In genomic region chr2:9680082-9680481, GRCh38 we compare ENCODE assay signal across 1 cellular context.
TF ChIP-seq lines count a peak whose summit lies in the region.

No MANE protein-coding gene starts in this region.

TF ChIP-seq in K562, 482 proteins besides CTCF, POLR2A, EP300 and RAD21 (continued from another document and continues in another):
- TF ChIP-seq CHD7 (IDR thresholded peaks at IDR 0.05; ENCODE audit: low read depth, low read length), result no peak
- no peak for TF ChIP-seq FOXA1 (IDR thresholded peaks at IDR 0.05; ENCODE audit: borderline replicate concordance)
- peak in 1 of 3 experiments; percentile 34 for TF ChIP-seq YY1 (IDR thresholded peaks at IDR 0.05; ENCODE audit: borderline replicate concordance in 1 of 3, control insufficient read depth in 1 of 3, extremely low read depth in 1 of 3, insufficient read depth in 3 of 3, insufficient read length in 1 of 3, insufficient replicate concordance in 2 of 3, low read depth in 1 of 3, low read length in 2 of 3)
- TF ChIP-seq, protein P1, sequence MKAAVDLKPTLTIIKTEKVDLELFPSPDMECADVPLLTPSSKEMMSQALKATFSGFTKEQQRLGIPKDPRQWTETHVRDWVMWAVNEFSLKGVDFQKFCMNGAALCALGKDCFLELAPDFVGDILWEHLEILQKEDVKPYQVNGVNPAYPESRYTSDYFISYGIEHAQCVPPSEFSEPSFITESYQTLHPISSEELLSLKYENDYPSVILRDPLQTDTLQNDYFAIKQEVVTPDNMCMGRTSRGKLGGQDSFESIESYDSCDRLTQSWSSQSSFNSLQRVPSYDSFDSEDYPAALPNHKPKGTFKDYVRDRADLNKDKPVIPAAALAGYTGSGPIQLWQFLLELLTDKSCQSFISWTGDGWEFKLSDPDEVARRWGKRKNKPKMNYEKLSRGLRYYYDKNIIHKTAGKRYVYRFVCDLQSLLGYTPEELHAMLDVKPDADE (conservative IDR thresholded peaks at IDR 0.05; ENCODE audit: control insufficient read depth, low read depth, low read length), result no peak
- TF ChIP-seq HMGXB4 (CRISPR knock-in tag; IDR thresholded peaks at IDR 0.05), result no peak
- TF ChIP-seq, protein P2, sequence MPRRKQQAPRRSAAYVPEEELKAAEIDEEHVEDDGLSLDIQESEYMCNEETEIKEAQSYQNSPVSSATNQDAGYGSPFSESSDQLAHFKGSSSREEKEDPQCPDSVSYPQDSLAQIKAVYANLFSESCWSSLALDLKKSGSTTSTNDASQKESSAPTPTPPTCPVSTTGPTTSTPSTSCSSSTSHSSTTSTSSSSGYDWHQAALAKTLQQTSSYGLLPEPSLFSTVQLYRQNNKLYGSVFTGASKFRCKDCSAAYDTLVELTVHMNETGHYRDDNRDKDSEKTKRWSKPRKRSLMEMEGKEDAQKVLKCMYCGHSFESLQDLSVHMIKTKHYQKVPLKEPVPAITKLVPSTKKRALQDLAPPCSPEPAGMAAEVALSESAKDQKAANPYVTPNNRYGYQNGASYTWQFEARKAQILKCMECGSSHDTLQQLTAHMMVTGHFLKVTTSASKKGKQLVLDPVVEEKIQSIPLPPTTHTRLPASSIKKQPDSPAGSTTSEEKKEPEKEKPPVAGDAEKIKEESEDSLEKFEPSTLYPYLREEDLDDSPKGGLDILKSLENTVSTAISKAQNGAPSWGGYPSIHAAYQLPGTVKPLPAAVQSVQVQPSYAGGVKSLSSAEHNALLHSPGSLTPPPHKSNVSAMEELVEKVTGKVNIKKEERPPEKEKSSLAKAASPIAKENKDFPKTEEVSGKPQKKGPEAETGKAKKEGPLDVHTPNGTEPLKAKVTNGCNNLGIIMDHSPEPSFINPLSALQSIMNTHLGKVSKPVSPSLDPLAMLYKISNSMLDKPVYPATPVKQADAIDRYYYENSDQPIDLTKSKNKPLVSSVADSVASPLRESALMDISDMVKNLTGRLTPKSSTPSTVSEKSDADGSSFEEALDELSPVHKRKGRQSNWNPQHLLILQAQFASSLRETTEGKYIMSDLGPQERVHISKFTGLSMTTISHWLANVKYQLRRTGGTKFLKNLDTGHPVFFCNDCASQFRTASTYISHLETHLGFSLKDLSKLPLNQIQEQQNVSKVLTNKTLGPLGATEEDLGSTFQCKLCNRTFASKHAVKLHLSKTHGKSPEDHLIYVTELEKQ (CRISPR knock-in tag; IDR thresholded peaks at IDR 0.05), result no peak
- TF ChIP-seq ZBTB17 (CRISPR knock-in tag; IDR thresholded peaks at IDR 0.05), result 0 out of 2 replicates have a peak, but pooled peaks have one; percentile 38
- TF ChIP-seq, protein P3, sequence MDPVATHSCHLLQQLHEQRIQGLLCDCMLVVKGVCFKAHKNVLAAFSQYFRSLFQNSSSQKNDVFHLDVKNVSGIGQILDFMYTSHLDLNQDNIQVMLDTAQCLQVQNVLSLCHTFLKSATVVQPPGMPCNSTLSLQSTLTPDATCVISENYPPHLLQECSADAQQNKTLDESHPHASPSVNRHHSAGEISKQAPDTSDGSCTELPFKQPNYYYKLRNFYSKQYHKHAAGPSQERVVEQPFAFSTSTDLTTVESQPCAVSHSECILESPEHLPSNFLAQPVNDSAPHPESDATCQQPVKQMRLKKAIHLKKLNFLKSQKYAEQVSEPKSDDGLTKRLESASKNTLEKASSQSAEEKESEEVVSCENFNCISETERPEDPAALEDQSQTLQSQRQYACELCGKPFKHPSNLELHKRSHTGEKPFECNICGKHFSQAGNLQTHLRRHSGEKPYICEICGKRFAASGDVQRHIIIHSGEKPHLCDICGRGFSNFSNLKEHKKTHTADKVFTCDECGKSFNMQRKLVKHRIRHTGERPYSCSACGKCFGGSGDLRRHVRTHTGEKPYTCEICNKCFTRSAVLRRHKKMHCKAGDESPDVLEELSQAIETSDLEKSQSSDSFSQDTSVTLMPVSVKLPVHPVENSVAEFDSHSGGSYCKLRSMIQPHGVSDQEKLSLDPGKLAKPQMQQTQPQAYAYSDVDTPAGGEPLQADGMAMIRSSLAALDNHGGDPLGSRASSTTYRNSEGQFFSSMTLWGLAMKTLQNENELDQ (CRISPR knock-in tag; IDR thresholded peaks at IDR 0.05; ENCODE audit: borderline replicate concordance), result no peak
- TF ChIP-seq ETV1 (tag; conservative IDR thresholded peaks at IDR 0.05; ENCODE audit: low read depth), result 0 out of 2 replicates have a peak, but pooled peaks have one; percentile 22
- TF ChIP-seq, protein P4, sequence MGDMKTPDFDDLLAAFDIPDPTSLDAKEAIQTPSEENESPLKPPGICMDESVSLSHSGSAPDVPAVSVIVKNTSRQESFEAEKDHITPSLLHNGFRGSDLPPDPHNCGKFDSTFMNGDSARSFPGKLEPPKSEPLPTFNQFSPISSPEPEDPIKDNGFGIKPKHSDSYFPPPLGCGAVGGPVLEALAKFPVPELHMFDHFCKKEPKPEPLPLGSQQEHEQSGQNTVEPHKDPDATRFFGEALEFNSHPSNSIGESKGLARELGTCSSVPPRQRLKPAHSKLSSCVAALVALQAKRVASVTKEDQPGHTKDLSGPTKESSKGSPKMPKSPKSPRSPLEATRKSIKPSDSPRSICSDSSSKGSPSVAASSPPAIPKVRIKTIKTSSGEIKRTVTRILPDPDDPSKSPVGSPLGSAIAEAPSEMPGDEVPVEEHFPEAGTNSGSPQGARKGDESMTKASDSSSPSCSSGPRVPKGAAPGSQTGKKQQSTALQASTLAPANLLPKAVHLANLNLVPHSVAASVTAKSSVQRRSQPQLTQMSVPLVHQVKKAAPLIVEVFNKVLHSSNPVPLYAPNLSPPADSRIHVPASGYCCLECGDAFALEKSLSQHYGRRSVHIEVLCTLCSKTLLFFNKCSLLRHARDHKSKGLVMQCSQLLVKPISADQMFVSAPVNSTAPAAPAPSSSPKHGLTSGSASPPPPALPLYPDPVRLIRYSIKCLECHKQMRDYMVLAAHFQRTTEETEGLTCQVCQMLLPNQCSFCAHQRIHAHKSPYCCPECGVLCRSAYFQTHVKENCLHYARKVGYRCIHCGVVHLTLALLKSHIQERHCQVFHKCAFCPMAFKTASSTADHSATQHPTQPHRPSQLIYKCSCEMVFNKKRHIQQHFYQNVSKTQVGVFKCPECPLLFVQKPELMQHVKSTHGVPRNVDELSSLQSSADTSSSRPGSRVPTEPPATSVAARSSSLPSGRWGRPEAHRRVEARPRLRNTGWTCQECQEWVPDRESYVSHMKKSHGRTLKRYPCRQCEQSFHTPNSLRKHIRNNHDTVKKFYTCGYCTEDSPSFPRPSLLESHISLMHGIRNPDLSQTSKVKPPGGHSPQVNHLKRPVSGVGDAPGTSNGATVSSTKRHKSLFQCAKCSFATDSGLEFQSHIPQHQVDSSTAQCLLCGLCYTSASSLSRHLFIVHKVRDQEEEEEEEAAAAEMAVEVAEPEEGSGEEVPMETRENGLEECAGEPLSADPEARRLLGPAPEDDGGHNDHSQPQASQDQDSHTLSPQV (IDR thresholded peaks at IDR 0.05), result peak; percentile 96
- TF ChIP-seq, protein P5, sequence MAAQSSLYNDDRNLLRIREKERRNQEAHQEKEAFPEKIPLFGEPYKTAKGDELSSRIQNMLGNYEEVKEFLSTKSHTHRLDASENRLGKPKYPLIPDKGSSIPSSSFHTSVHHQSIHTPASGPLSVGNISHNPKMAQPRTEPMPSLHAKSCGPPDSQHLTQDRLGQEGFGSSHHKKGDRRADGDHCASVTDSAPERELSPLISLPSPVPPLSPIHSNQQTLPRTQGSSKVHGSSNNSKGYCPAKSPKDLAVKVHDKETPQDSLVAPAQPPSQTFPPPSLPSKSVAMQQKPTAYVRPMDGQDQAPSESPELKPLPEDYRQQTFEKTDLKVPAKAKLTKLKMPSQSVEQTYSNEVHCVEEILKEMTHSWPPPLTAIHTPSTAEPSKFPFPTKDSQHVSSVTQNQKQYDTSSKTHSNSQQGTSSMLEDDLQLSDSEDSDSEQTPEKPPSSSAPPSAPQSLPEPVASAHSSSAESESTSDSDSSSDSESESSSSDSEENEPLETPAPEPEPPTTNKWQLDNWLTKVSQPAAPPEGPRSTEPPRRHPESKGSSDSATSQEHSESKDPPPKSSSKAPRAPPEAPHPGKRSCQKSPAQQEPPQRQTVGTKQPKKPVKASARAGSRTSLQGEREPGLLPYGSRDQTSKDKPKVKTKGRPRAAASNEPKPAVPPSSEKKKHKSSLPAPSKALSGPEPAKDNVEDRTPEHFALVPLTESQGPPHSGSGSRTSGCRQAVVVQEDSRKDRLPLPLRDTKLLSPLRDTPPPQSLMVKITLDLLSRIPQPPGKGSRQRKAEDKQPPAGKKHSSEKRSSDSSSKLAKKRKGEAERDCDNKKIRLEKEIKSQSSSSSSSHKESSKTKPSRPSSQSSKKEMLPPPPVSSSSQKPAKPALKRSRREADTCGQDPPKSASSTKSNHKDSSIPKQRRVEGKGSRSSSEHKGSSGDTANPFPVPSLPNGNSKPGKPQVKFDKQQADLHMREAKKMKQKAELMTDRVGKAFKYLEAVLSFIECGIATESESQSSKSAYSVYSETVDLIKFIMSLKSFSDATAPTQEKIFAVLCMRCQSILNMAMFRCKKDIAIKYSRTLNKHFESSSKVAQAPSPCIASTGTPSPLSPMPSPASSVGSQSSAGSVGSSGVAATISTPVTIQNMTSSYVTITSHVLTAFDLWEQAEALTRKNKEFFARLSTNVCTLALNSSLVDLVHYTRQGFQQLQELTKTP (IDR thresholded peaks at IDR 0.05; ENCODE audit: low read depth in 1 of 2, partially characterized antibody in 2 of 2), result no peak
- TF ChIP-seq FUS (optimal IDR thresholded peaks at IDR 0.05; ENCODE audit: low read depth, low read length), result no peak
- no peak for TF ChIP-seq ZNF140 (CRISPR knock-in tag; IDR thresholded peaks at IDR 0.05)
- TF ChIP-seq ZNF134 (CRISPR knock-in tag; conservative IDR thresholded peaks at IDR 0.05), result no peak
- TF ChIP-seq RAD51 (IDR thresholded peaks at IDR 0.05; ENCODE audit: borderline replicate concordance, low read depth), result no peak
